ENCODE assay signal across 6 cellular contexts in the genomic region with DNA sequence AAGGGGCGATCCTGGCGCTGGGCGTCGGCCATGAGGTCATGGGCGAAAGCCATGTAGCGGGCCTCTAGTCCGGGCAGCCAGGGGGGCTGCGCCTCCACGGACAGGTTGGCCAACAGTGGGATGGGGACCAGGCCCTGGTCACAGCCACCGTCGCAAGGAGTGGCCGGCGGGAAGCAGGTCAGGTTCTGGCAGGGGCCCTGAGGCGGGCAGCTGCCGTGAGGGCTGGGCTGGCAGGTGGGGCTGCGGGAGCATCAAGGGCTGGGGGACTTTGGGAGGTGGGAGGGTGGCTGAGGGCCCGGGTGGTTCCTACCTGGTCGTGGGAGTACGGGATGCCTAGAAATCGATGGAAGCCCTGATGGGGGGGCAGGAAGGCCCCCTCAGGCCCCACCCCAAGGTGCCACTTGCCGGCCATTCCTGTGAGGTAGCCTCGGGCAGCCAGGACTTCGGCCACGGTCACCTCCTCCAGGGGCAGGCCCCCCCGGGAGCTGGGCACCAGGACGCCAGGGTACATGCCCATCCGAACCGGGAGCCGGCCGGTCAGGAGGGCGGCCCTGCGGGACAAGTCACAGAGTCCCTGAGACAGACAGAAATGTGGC. TPM values are rescaled to one million over a fixed set of nuclear protein-coding genes. Genes with fewer than 3 reads are reported as not detected.
A peak's percentile ranks its signal among the peaks of the same experiment; 100 is the strongest.
DNase-seq lines count a peak whose midpoint lies in the region; ATAC-seq and TF ChIP-seq lines count a peak whose summit lies in the region.

No MANE protein-coding gene starts in this region.

- no peak overlapping the region for H3T11ph ChIP-seq in H9 (ENCODE audit: low read length)

- no peak overlapping the region for H3K14ac ChIP-seq in H9 (ENCODE audit: insufficient read depth, low read length)

- H2AK5ac ChIP-seq in H9 (ENCODE audit: insufficient read length, low read length), result no peak overlapping the region

- H3K27ac Mint-ChIP-seq in H9, result no peak overlapping the region
- peak overlapping the region; percentile 61 for H3K27ac Mint-ChIP-seq in MCF 10A (ENCODE audit: low read depth, unreplicated experiment)
- H3K27ac Mint-ChIP-seq in neural crest cell (ENCODE audit: unreplicated experiment), result no peak overlapping the region

- no TSS peak for BruUV-seq in MCF 10A (replicated peaks; lab: Mats Ljungman, UMichigan)

- CTCF ChIA-PET in MCF 10A (lab: Yijun Ruan, JAX), result interaction anchor here (5.8 kb wide), 1 partner anchor 65 kb away, joined by 46 read pairs; no protein-coding TSS in a partner anchor

- DNase-seq in H9 (peak; percentile 22), MCF 10A (ENCODE audit: unreplicated experiment) (no peak), neural crest cell (ENCODE audit: low read depth, low spot score) (no peak), NCI-H510A treated with DMSO at 0.1 percent for 48 hours (lab: John Stamatoyannopoulos, UW) (no peak), NCI-H82 (lab: John Stamatoyannopoulos, UW) (no peak)

- H4K20me1 ChIP-seq in H9 (ENCODE audit: control insufficient read depth, insufficient read depth, insufficient read length), result peaks cover 2% of the 10 kb centered on the region

- no peaks in the 10 kb centered on the region for H3K79me1 ChIP-seq in H9 (ENCODE audit: insufficient read depth, low read depth, low read length, poor library complexity, severe bottlenecking)

- no peak overlapping the region for H3K27ac ChIP-seq in H9 (ENCODE audit: insufficient read length, low read depth, low read length)

- H3K9me3 Mint-ChIP-seq in H9, result no peaks in the 10 kb centered on the region
- no peaks in the 10 kb centered on the region for H3K9me3 Mint-ChIP-seq in MCF 10A (ENCODE audit: unreplicated experiment)
- no peaks in the 10 kb centered on the region for H3K9me3 Mint-ChIP-seq in neural crest cell

- ATAC-seq in GM19455 (IDR thresholded peaks at IDR 0.05; ENCODE audit: unreplicated experiment), result no peak

- WGBS in H9 (ENCODE audit: extremely low coverage, insufficient read length, low lambda C conversion rate), result no CpG with 5 or more reads among the region's 32 CpGs

- no peak overlapping the region for H4K8ac ChIP-seq in H9 (replicated peaks; ENCODE audit: insufficient read length, low read depth, low read length)

- H2BK20ac ChIP-seq in H9 (ENCODE audit: low read depth, low read length, poor library complexity, severe bottlenecking), result no peak overlapping the region

- H2BK15ac ChIP-seq in H9 (ENCODE audit: low read depth, low read length), result no peak overlapping the region; the same call in 1 of the 2 replicates

- no peaks in the 10 kb centered on the region for H3K9me3 ChIP-seq in H9 (ENCODE audit: control insufficient read depth, low read depth, low read length)

- H3K9ac ChIP-seq in H9 (ENCODE audit: extremely low read depth, insufficient read length, low read length), result no peak overlapping the region

- H3K4me1 Mint-ChIP-seq in H9, result peaks cover 9 to 15% of the 10 kb centered on the region in 2 experiments
- peaks cover 25% of the 10 kb centered on the region for H3K4me1 Mint-ChIP-seq in MCF 10A (ENCODE audit: insufficient read depth, unreplicated experiment)
- H3K4me1 Mint-ChIP-seq in neural crest cell, result peaks cover 18% of the 10 kb centered on the region

- H3K4me3 Mint-ChIP-seq in H9, result peak overlapping the region; percentile 73 to 84
- peak overlapping the region; percentile 80 for H3K4me3 Mint-ChIP-seq in MCF 10A (ENCODE audit: unreplicated experiment)
- H3K4me3 Mint-ChIP-seq in neural crest cell, result peak overlapping the region; percentile 81

- intact Hi-C loops in MCF 10A (cut with micrococcal nuclease), result no loop called here

- no peak overlapping the region for H2BK12ac ChIP-seq in H9 (ENCODE audit: insufficient read length, low read depth, low read length)

- no peak overlapping the region for H2BK5ac ChIP-seq in H9 (ENCODE audit: insufficient read length, low read length)

- no peak overlapping the region for H2BK120ac ChIP-seq in H9 (ENCODE audit: low read depth, low read length, poor library complexity, severe bottlenecking)

- peaks cover 7% of the 10 kb centered on the region; the same call in 1 of the 2 replicates for H3K4me1 ChIP-seq in H9 (ENCODE audit: insufficient read depth, low read length)

- peak overlapping the region; percentile 53 for H3K4me2 ChIP-seq in H9 (ENCODE audit: insufficient read depth, insufficient read length, low read length)

- TF ChIP-seq CTCF in H9 (conservative IDR thresholded peaks at IDR 0.05), result no peak
- TF ChIP-seq CTCF in MCF 10A (IDR thresholded peaks at IDR 0.05; ENCODE audit: unreplicated experiment), result no peak
- TF ChIP-seq CTCF in neural crest cell (conservative IDR thresholded peaks at IDR 0.05), result no peak

- no peaks in the 10 kb centered on the region for H3K79me2 ChIP-seq in H9 (ENCODE audit: insufficient read depth, low read length)

- H3K4ac ChIP-seq in H9 (ENCODE audit: low read depth, low read length), result no peak overlapping the region

- H4K5ac ChIP-seq in H9 (ENCODE audit: insufficient read length, low read depth, low read length), result no peak overlapping the region

- H3K27me3 Mint-ChIP-seq in H9 (ENCODE audit: low read depth) (peaks cover 25% of the 10 kb centered on the region), MCF 10A (ENCODE audit: insufficient read depth, unreplicated experiment) (no peaks in the 10 kb centered on the region), neural crest cell (ENCODE audit: low read depth) (peaks cover 9% of the 10 kb centered on the region)

- H3K27me3 ChIP-seq in H9 (ENCODE audit: insufficient read depth, low read length), result peaks cover 4% of the 10 kb centered on the region; the same call in 1 of the 2 replicates

- H2AFZ ChIP-seq in H9 (ENCODE audit: low read length), result no peak overlapping the region

- H3K36me3 Mint-ChIP-seq in H9 (ENCODE audit: insufficient read depth in 1 of 3, low read depth in 3 of 3) (peaks cover 0 to 3% (median 0%) of the 10 kb centered on the region in 3 experiments; a peak in 2 of 7 replicates), MCF 10A (ENCODE audit: insufficient read depth, unreplicated experiment) (peaks cover 6% of the 10 kb centered on the region), neural crest cell (ENCODE audit: low read depth) (no peaks in the 10 kb centered on the region)

- H3K56ac ChIP-seq in H9 (ENCODE audit: insufficient read length, low read depth, low read length), result no peak overlapping the region

- no peak overlapping the region for H3K23ac ChIP-seq in H9 (ENCODE audit: insufficient read length, low read depth, low read length)

- POLR2A ChIA-PET in MCF 10A (lab: Yijun Ruan, JAX), result interaction anchor here (1.4 to 1.5 kb wide), 3 partner anchors 88 to 119 kb away, joined by 3 to 6 read pairs (median 4); partner anchors contain the start of genes LMF2 and SCO2

- H4K91ac ChIP-seq in H9 (ENCODE audit: insufficient read length, low read depth, low read length), result no peak overlapping the region

- H3K18ac ChIP-seq in H9 (ENCODE audit: insufficient read length, low read depth, low read length), result no peak overlapping the region

- H3K23me2 ChIP-seq in H9 (ENCODE audit: insufficient read length, low read depth, low read length, poor library complexity, severe bottlenecking), result peaks cover 18% of the 10 kb centered on the region

RNA-seq across cellular contexts. Expression of gene ARSA, which starts 1.0 kb away (rescaled TPM):
- total RNA-seq in H9 (2021) (10.3 and 11.0 TPM in 2 replicates), MCF 10A (2022) (21.3 and 22.0 TPM in 2 replicates), neural crest cell (14.6 and 16.1 TPM in 2 replicates)

RNA-seq across cellular contexts. Expression of gene MAPK8IP2, which starts 26.4 kb away (rescaled TPM):
- total RNA-seq in H9 (2021) (5.7 and 5.9 TPM in 2 replicates), MCF 10A (2022) (1.2 and 2.5 TPM in 2 replicates), neural crest cell (30.4 and 31.8 TPM in 2 replicates)

RNA-seq across cellular contexts. Expression of gene CHKB, which starts 44.3 kb away (rescaled TPM):
- total RNA-seq in H9 (2021) (64.1 and 64.9 TPM in 2 replicates), MCF 10A (2022) (51.4 and 60.6 TPM in 2 replicates), neural crest cell (88.1 and 91.3 TPM in 2 replicates)

RNA-seq across cellular contexts. Expression of gene SHANK3, which starts 45.7 kb away (rescaled TPM):
- total RNA-seq in H9 (2021) (8.4 and 8.7 TPM in 2 replicates), MCF 10A (2022) (1.2 and 1.9 TPM in 2 replicates), neural crest cell (15.2 and 15.4 TPM in 2 replicates)

RNA-seq across cellular contexts. Expression of gene CPT1B, which starts 48.7 kb away (rescaled TPM):
- total RNA-seq in H9 (2021) (65.7 and 68.3 TPM in 2 replicates), MCF 10A (2022) (52.2 and 57.3 TPM in 2 replicates), neural crest cell (81.2 and 84.1 TPM in 2 replicates)
